26 cellular contexts compared by ENCODE assay signal in the genomic region with DNA sequence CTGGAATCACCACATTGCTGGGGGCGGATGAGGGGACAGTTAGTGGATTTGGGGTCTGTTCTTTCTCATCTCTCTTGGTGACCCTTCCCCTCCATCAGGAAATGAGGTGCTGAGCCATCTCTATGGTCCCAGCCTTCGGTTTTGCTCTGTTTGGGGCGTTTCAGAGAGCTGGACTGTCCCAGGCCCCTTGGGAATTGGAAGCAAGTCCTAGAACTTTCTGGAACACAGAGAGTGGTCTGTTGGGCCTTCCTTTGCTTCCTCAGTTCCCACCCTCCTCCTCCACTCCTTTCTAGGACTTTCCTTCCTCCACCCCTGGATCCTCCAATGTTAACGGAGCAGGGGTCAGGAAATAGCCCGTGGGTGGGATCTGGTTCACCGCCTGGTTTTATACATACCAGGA. TPM values are rescaled to one million over a fixed set of nuclear protein-coding genes. Genes with fewer than 3 reads are reported as not detected.
"Had no signal": no experiment of that assay in that cellular context is flagged by ENCODE, and none has a peak within 500 bp of the region (broad histone marks: within the 10 kb centered on the region; RNA-seq: fewer than 3 reads in every experiment).

No MANE protein-coding gene starts in this region.

- H3K36me3 ChIP-seq: esophagus muscularis mucosa, left ventricle myocardium inferior, pancreas, right atrium auricular region, thyroid gland, upper lobe of right lung had no signal

- DNase-seq: activated CD4-positive, alpha-beta T cell treated with anti-CD3 and anti-CD28 coated beads for 48 hours; activated CD4-positive, CD25-positive, alpha-beta regulatory T cell; activated gamma-delta T cell; activated T-cell treated with anti-CD3 and anti-CD28 coated beads, Interleukin-2, amount 50 U/mL, for 1 hour; aorta; caudate nucleus; effector memory CD4-positive, alpha-beta T cell; hippocampal formation; left ventricle myocardium inferior; naive thymus-derived CD8-positive, alpha-beta T cell; psoas muscle; stimulated activated CD4-positive, alpha-beta T cell treated with anti-CD3 and anti-CD28 coated beads, Interleukin-12 subunit alpha, Interleukin-12 subunit beta, amount 100 ng/mL, for 4 hours; stimulated activated CD4-positive, alpha-beta T cell treated with anti-CD3 and anti-CD28 coated beads, Interleukin-4, amount 100 ng/mL, for 4 hours; substantia nigra; thyroid gland; upper lobe of right lung had no signal

- H3K27me3 Mint-ChIP-seq: brain; stimulated activated naive CD8-positive, alpha-beta T cell treated with anti-CD3 and anti-CD28 coated beads, Interleukin-15, Interleukin-2, amounts not matched to agents 100 ng/mL and 50 ng/mL, for 24 hours had no signal

- H3K9me3 ChIP-seq: esophagus muscularis mucosa, left ventricle myocardium inferior, neutrophil, pancreas, psoas muscle, right atrium auricular region, thyroid gland, upper lobe of right lung had no signal

- H3K27ac Mint-ChIP-seq: mesothelial cell of epicardium; stimulated activated naive CD8-positive, alpha-beta T cell treated with anti-CD3 and anti-CD28 coated beads, Interleukin-15, Interleukin-2, amounts not matched to agents 100 ng/mL and 50 ng/mL, for 24 hours had no signal

- H3K4me1 ChIP-seq: left ventricle myocardium inferior, pancreas, psoas muscle, thyroid gland had no signal

- H3K4me3 Mint-ChIP-seq: brain; mesothelial cell of epicardium; naive thymus-derived CD8-positive, alpha-beta T cell; stimulated activated naive CD8-positive, alpha-beta T cell treated with anti-CD3 and anti-CD28 coated beads, Interleukin-15, Interleukin-2, amounts not matched to agents 100 ng/mL and 50 ng/mL, for 24 hours had no signal

- H3K36me3 Mint-ChIP-seq: brain; mesothelial cell of epicardium; naive thymus-derived CD8-positive, alpha-beta T cell had no signal

- H3K9me3 Mint-ChIP-seq: activated naive CD4-positive, alpha-beta T cell treated with anti-CD3 and anti-CD28 coated beads, Interleukin-2, amount 50 U/mL, for 72 hours; mesothelial cell of epicardium; naive thymus-derived CD8-positive, alpha-beta T cell; stimulated activated naive CD8-positive, alpha-beta T cell treated with anti-CD3 and anti-CD28 coated beads, Interleukin-15, Interleukin-2, amounts not matched to agents 100 ng/mL and 50 ng/mL, for 24 hours had no signal

- FAIRE-seq: frontal cortex, pancreas had no signal

- H3K27ac ChIP-seq: esophagus muscularis mucosa, left ventricle myocardium inferior, neutrophil, pancreas, psoas muscle, right atrium auricular region, thyroid gland, upper lobe of right lung had no signal

- H3K4me3 ChIP-seq: esophagus muscularis mucosa, left ventricle myocardium inferior, pancreas, psoas muscle, right atrium auricular region, thyroid gland, upper lobe of right lung had no signal

- H3K27me3 ChIP-seq: neutrophil, pancreas, right atrium auricular region, thyroid gland, upper lobe of right lung had no signal

RNA-seq across cellular contexts. Expression of a gene that starts 59.3 kb away (rescaled TPM):
- total RNA-seq: activated naive CD4-positive, alpha-beta T cell treated with anti-CD3 and anti-CD28 coated beads, Interleukin-2, amount 50 U/mL, for 72 hours; lung microvascular endothelial cell; naive thymus-derived CD8-positive, alpha-beta T cell had no signal
- polyA plus RNA-seq: naive thymus-derived CD8-positive, alpha-beta T cell had no signal
